ENCODE assay signal across 7 cellular contexts in the genomic region with DNA sequence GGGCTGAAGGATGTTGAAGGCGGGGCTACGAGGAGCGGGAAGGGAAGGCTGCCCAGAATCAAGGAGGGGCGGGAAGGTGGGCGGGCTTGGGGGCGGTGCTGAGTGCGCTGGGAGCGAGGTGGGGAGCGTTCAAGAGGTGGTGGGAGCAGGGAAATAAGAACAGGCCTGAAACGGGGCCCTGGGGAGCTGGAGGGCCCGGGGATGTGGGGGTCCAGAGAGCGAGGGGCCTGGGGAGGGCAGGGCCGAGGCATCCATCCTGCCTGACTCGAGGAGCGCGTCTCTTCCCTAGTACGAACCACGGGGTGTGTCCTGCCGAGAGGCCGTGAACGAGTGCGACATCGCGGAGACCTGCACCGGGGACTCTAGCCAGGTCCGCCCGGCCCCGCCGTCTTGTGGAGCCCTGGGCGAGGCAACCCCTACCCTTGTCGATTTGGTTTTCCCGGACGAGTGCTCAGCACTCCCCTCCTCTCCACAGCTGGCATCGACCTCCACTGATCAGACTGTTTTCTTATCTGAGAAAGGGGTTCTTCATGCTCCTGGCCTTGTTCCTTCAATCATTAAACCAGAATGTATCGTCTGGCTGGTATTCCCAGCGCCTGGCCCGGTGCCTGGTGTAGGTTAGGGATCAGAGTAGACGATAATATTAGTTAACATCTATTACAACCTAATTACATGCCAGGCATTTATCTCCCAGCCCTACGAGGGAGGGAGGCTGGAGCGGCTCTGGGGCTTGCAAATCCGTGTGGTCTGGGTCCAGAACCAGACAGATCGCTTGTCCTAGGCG. TPM values are rescaled to one million over a fixed set of nuclear protein-coding genes. Genes with fewer than 3 reads are reported as not detected.
DNase-seq lines count a peak whose midpoint lies in the region; ATAC-seq and TF ChIP-seq lines count a peak whose summit lies in the region.

No MANE protein-coding gene starts in this region.

- peak overlapping the region; percentile 79 for H3K4me3 Mint-ChIP-seq in activated CD8-positive, alpha-beta T cell treated with anti-CD3 and anti-CD28 coated beads for 36 hours

- no peaks in the 10 kb centered on the region for H3K36me3 Mint-ChIP-seq in activated CD8-positive, alpha-beta T cell treated with anti-CD3 and anti-CD28 coated beads for 36 hours (ENCODE audit: low read depth)

- CTCF ChIA-PET in activated CD8-positive, alpha-beta T cell treated with anti-CD3 and anti-CD28 coated beads for 36 hours (lab: Charles Lee): interaction anchor here (0.6 to 13.0 kb wide), 22 partner anchors 12 to 359 kb away, joined by 3 to 205 read pairs (median 4); a partner anchor contains a TSS

- no peaks in the 10 kb centered on the region for H3K9me3 Mint-ChIP-seq in activated CD8-positive, alpha-beta T cell treated with anti-CD3 and anti-CD28 coated beads for 36 hours

- TF ChIP-seq CTCF in activated CD8-positive, alpha-beta T cell treated with anti-CD3 and anti-CD28 coated beads for 36 hours (IDR thresholded peaks at IDR 0.05): no peak
- no peak for TF ChIP-seq CTCF in left ventricle myocardium inferior (IDR thresholded peaks at IDR 0.05; ENCODE audit: borderline replicate concordance)

- H3K36me3 ChIP-seq in left ventricle myocardium inferior: no peaks in the 10 kb centered on the region

- POLR2A ChIA-PET in activated CD8-positive, alpha-beta T cell treated with anti-CD3 and anti-CD28 coated beads for 36 hours (lab: Charles Lee): interaction anchor here (0.6 to 1.9 kb wide), 4 partner anchors 17 to 344 kb away, joined by 3 to 7 read pairs (median 6); a partner anchor contains a TSS

- H3K4me3 ChIP-seq in left ventricle myocardium inferior: peak overlapping the region; percentile 79

- intact Hi-C loops in activated CD8-positive, alpha-beta T cell treated with anti-CD3 and anti-CD28 coated beads for 36 hours (cut with micrococcal nuclease): loop anchor here (2.0 kb wide), 1 partner anchor 91 kb away; no protein-coding TSS in a partner anchor
- intact Hi-C loops in left ventricle myocardium inferior (cut with micrococcal nuclease) (loop anchor here (10.0 kb wide), 1 partner anchor 239 kb away; no protein-coding TSS in a partner anchor), sciatic nerve (cut with DNase I) (loop anchor here (10.0 kb wide), 1 partner anchor 359 kb away; a partner anchor contains a TSS)

- peak overlapping the region; percentile 49 for H3K27ac Mint-ChIP-seq in activated CD8-positive, alpha-beta T cell treated with anti-CD3 and anti-CD28 coated beads for 36 hours

- peaks cover 5% of the 10 kb centered on the region for H3K4me1 Mint-ChIP-seq in activated CD8-positive, alpha-beta T cell treated with anti-CD3 and anti-CD28 coated beads for 36 hours (ENCODE audit: low read depth)

- peaks cover 25% of the 10 kb centered on the region for H3K27me3 ChIP-seq in left ventricle myocardium inferior (ENCODE audit: low read depth)

- H3K4me1 ChIP-seq in left ventricle myocardium inferior: peaks cover 40% of the 10 kb centered on the region

- DNase-seq in activated CD8-positive, alpha-beta T cell treated with anti-CD3 and anti-CD28 coated beads for 36 hours: no peak
- DNase-seq in left ventricle myocardium inferior: no peak
- peak; percentile 97 for DNase-seq in sciatic nerve (ENCODE audit: low spot score)
- DNase-seq in NCI-H1417 treated with DMSO at 0.1 percent for 48 hours (lab: John Stamatoyannopoulos, UW): no peak
- no peak for DNase-seq in DMS153 treated with DMSO at 0.1 percent for 48 hours (lab: John Stamatoyannopoulos, UW; ENCODE audit: unreplicated experiment)

- ATAC-seq in GM19023 (IDR thresholded peaks at IDR 0.05; ENCODE audit: unreplicated experiment) (peak; percentile 4), HG03108 (IDR thresholded peaks at IDR 0.05; ENCODE audit: unreplicated experiment) (peak; percentile 2), sciatic nerve (no peak)
- peak; percentile 26 for ATAC-seq in activated CD8-positive, alpha-beta T cell treated with anti-CD3 and anti-CD28 coated beads for 36 hours

- peak overlapping the region; percentile 53 for H3K27ac ChIP-seq in left ventricle myocardium inferior (replicated peaks)

- no peaks in the 10 kb centered on the region for H3K9me3 ChIP-seq in left ventricle myocardium inferior (replicated peaks)

- peaks cover 3% of the 10 kb centered on the region for H3K27me3 Mint-ChIP-seq in activated CD8-positive, alpha-beta T cell treated with anti-CD3 and anti-CD28 coated beads for 36 hours

RNA-seq across cellular contexts. Expression of a gene that starts 17.2 kb away (rescaled TPM):
- under 1 TPM; 0.07 to 0.27 TPM for total RNA-seq in activated CD8-positive, alpha-beta T cell treated with anti-CD3 and anti-CD28 coated beads for 36 hours
- total RNA-seq in left ventricle myocardium inferior: 7.3 TPM
- 0.53 TPM for total RNA-seq in sciatic nerve

RNA-seq across cellular contexts. Expression of a gene that starts 54.1 kb away (rescaled TPM):
- total RNA-seq in activated CD8-positive, alpha-beta T cell treated with anti-CD3 and anti-CD28 coated beads for 36 hours: 1 to 10 TPM; 5.6 TPM
- total RNA-seq in left ventricle myocardium inferior (18.8 TPM), sciatic nerve (7.9 TPM)
